ENCODE assay signal across 8 cellular contexts in genomic region chr11:33802414-33802950, GRCh38. TPM values are rescaled to one million over a fixed set of nuclear protein-coding genes. Genes with fewer than 3 reads are reported as not detected.
A peak's percentile ranks its signal among the peaks of the same experiment; 100 is the strongest.
DNase-seq lines count a peak whose midpoint lies in the region; TF ChIP-seq lines count a peak whose summit lies in the region.

No MANE protein-coding gene starts in this region.

- intact Hi-C loops in spleen (cut with DNase I; ENCODE audit: low total_unique reads) = no loop called here

- H3K4me1 ChIP-seq in HAP-1 (peaks cover 7% of the 10 kb centered on the region; the same call in 1 of the 2 replicates), spleen (peaks cover 0 to 12% (median 2%) of the 10 kb centered on the region in 6 donors)

- peak; percentile 74 for DNase-seq in Ammon's horn (ENCODE audit: low spot score)
- peak; percentile 63 to 81 for DNase-seq in HAP-1 (ENCODE audit: low spot score in 2 of 2)
- DNase-seq in NCI-H460 (ENCODE audit: extremely low read depth, low read depth) = peak; percentile 49
- DNase-seq in astrocyte of the spinal cord (ENCODE audit: low read depth, low spot score) = peak; percentile 92
- DNase-seq in hypothalamus (lab: John Stamatoyannopoulos, UW) = peak in 35 of 51 donors; percentile 3 to 72 (median 25)
- peak; percentile 55 for DNase-seq in retinal pigment epithelial cell (ENCODE audit: low read depth)
- no peak for DNase-seq in spleen
- no peak for DNase-seq in activated CD4-positive, CD25-positive, alpha-beta regulatory T cell treated with anti-CD3 and anti-CD28 coated beads, Interleukin-2, amount 50 U/mL, for 72 hours

- H3K36me3 ChIP-seq in HAP-1 (replicated peaks) (no peaks in the 10 kb centered on the region; the same call in 1 of the 2 replicates), spleen (no peaks in the 10 kb centered on the region)

- no peak for TF ChIP-seq POLR2A in spleen (IDR thresholded peaks at IDR 0.05)

- WGBS in spleen, 5 donors = 2 to 5% (median 2%) methylated on average over 12 of the region's 12 CpGs

- no peak overlapping the region for H3K27ac ChIP-seq in spleen

- in situ Hi-C loops in HAP-1 (cut with MboI; ENCODE audit: low sequenced_read_pairs) = no loop called here
- in situ Hi-C loops in astrocyte of the spinal cord (cut with HindIII; ENCODE audit: low sequenced_read_pairs) = no loop called here

- no peaks in the 10 kb centered on the region for H3K9me3 ChIP-seq in HAP-1
- H3K9me3 ChIP-seq in spleen = no peaks in the 10 kb centered on the region

- TF ChIP-seq CTCF in astrocyte of the spinal cord (IDR thresholded peaks at IDR 0.05; ENCODE audit: low read depth, low read length) (no peak), retinal pigment epithelial cell (conservative IDR thresholded peaks at IDR 0.05; ENCODE audit: low read depth, low read length) (no peak), spleen (IDR thresholded peaks at IDR 0.05 in 8 of 11, conservative IDR thresholded peaks at IDR 0.05 in 3 of 11) (no peak)

- H3K4me3 ChIP-seq in HAP-1 (peak overlapping the region; percentile 23), astrocyte of the spinal cord (ENCODE audit: low read depth, low read length) (peak overlapping the region; percentile 42), retinal pigment epithelial cell (ENCODE audit: low read length) (peak overlapping the region; percentile 38), spleen (peak overlapping the region in 2 of 8 donors; percentile 24 to 43)

- peaks cover 43% of the 10 kb centered on the region for H3K27me3 ChIP-seq in HAP-1 (ENCODE audit: low read depth)
- H3K27me3 ChIP-seq in spleen (replicated peaks in 1 of 7) = peaks cover 0 to 51% (median 26%) of the 10 kb centered on the region in 7 donors

RNA-seq across cellular contexts. Expression of gene FBXO3, which starts 28.2 kb away (rescaled TPM):
- total RNA-seq in NCI-H460 (2014; rRNA removed; shearing (Covaris generic)) = 19.8 and 21.5 TPM in 2 replicates
- polyA plus RNA-seq in NCI-H460 (2014; cell fraction: nucleus; rRNA removed) = 13.2 and 20.5 TPM in 2 replicates
- total RNA-seq in spleen = 10 to 100 TPM; 26.5 to 58.3 (median 32.8) TPM
- 10 to 100 TPM; 15.6 to 18.2 (median 15.9) TPM for polyA plus RNA-seq in spleen

Comparison
In these comparisons a context has a peak if more than half of its experiments do, and no peak if none do; other contexts are left out.
1. DNase-seq: peak in Ammon's horn (single experiment), HAP-1 (2 of 2), NCI-H460 (single experiment), astrocyte of the spinal cord (single experiment), hypothalamus (35 of 51) and retinal pigment epithelial cell (single experiment); none in spleen (single experiment) and activated CD4-positive, CD25-positive, alpha-beta regulatory T cell treated with anti-CD3 and anti-CD28 coated beads, Interleukin-2, amount 50 U/mL, for 72 hours (single experiment).